In the genomic region with DNA sequence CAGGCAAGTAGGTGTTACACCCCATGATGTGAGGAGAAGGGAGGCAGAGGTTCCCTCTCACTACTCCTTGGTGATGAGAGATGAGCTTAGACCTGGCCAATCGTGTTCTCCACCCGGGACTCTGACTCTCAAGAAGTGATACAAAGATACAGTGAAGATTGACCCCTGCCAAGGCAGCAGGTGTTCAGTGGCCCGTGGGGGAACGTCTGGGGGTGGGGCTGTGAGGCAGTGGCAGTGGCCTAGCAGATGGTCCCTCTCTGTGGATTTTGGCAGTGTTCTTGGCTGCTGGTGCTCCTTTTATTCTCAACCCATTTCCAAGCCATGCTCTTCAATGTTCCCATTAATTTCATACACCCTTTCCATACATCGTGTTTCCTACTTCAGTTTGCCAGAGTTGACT, we compare ENCODE assay signal across 14 cellular contexts.
DNase-seq lines count a peak whose midpoint lies in the region; ATAC-seq and TF ChIP-seq lines count a peak whose summit lies in the region.
"Had no signal": no experiment of that assay in that cellular context is flagged by ENCODE, and none has a peak within 500 bp of the region (broad histone marks: within the 10 kb centered on the region; RNA-seq: fewer than 3 reads in every experiment).

No MANE protein-coding gene starts in this region.

- in situ Hi-C loops in G401 (cut with HindIII; ENCODE audit: low sequenced_read_pairs), result no loop called here

- peaks cover 2% of the 10 kb centered on the region for H3K9me3 Mint-ChIP-seq in glutamatergic neuron (ENCODE audit: unreplicated experiment)
- H3K9me3 Mint-ChIP-seq: H9; T-helper 1 cell treated with Interleukin-12 subunit alpha and Interleukin-12 subunit beta and Interleukin-4 antibody, amounts not matched to agents 30 μg/mL and 1 μg/mL, for 36 hours had no signal

- no peak for ATAC-seq in GM19397 (IDR thresholded peaks at IDR 0.05; ENCODE audit: unreplicated experiment)
- ATAC-seq in GM19395 (IDR thresholded peaks at IDR 0.05; ENCODE audit: unreplicated experiment), result no peak
- ATAC-seq in HG03520 (IDR thresholded peaks at IDR 0.05; ENCODE audit: unreplicated experiment), result no peak

- peak overlapping the region; percentile 71 for H3K27ac Mint-ChIP-seq in glutamatergic neuron (ENCODE audit: unreplicated experiment)
- H3K27ac Mint-ChIP-seq: CD14-positive monocyte; H9; T-helper 1 cell treated with Interleukin-12 subunit alpha and Interleukin-12 subunit beta and Interleukin-4 antibody, amounts not matched to agents 30 μg/mL and 1 μg/mL, for 36 hours had no signal

- H3K27me3 Mint-ChIP-seq in glutamatergic neuron (ENCODE audit: unreplicated experiment), result peaks cover 3% of the 10 kb centered on the region

- H3K4me1 Mint-ChIP-seq in glutamatergic neuron (ENCODE audit: low read depth, unreplicated experiment), result peaks cover 13% of the 10 kb centered on the region
- H3K4me1 Mint-ChIP-seq: H9 had no signal

- no peak overlapping the region for H3K4me3 Mint-ChIP-seq in glutamatergic neuron (ENCODE audit: unreplicated experiment)
- H3K4me3 Mint-ChIP-seq: CD14-positive monocyte; H9; T-helper 1 cell treated with Interleukin-12 subunit alpha and Interleukin-12 subunit beta and Interleukin-4 antibody, amounts not matched to agents 30 μg/mL and 1 μg/mL, for 36 hours had no signal

- H3K27ac ChIP-seq in C4-2B, result peak overlapping the region; percentile 47
- H3K27ac ChIP-seq: HL-60 had no signal

- peaks cover 4% of the 10 kb centered on the region for H3K36me3 Mint-ChIP-seq in glutamatergic neuron (ENCODE audit: unreplicated experiment)
- H3K36me3 Mint-ChIP-seq: CD14-positive monocyte had no signal

- TF ChIP-seq CTCF in C4-2B (conservative IDR thresholded peaks at IDR 0.05) (no peak), glutamatergic neuron (IDR thresholded peaks at IDR 0.05; ENCODE audit: partially characterized antibody, unreplicated experiment) (no peak)

- DNase-seq in G401 (ENCODE audit: low spot score) (peak; percentile 84), NCI-H69 (lab: John Stamatoyannopoulos, UW) (peak; percentile 77), glutamatergic neuron (peak; percentile 20)
- DNase-seq: DMS53, H9, OCI-M1, SIG-M5 had no signal

Comparison
In these comparisons a context has a peak if more than half of its experiments do, and no peak if none do; other contexts are left out.
1. DNase-seq: peak in every context shown above with its lines; median percentile 84 in G401; 77 in NCI-H69; 20 in glutamatergic neuron.